ENCODE assay signal across 25 cellular contexts in the genomic region with DNA sequence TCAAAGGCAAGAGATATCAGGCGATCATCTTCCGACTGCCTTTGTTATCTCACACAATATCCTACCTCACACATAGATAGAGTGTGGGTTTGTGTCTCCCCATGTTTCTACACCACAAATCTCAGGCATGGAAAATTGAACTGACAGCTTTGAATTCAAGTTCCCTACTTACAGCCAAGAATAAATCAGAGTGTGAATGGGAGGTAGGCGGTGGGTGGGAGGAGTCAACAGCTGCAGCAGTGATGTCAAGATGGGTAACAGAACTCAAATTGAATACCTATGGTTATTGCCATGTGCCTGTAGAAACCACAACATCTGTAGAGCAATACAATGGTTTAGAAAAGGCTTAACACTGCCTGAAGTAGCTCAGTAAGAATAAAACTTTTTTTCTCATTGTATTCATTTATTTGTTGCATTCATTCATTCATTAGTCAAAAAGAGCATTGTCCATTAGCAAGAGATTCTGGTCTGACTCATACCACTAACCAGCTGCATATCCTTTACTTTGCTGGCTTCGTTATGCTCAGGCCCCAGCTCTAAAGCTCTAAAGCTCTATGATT.
"Had no signal": no experiment of that assay in that cellular context is flagged by ENCODE, and none has a peak within 500 bp of the region (broad histone marks: within the 10 kb centered on the region; RNA-seq: fewer than 3 reads in every experiment).

No MANE protein-coding gene starts in this region.

- H3K27me3 ChIP-seq: brain microvascular endothelial cell, esophagus muscularis mucosa, foreskin keratinocyte, right lobe of liver, suprapubic skin, tibial artery, upper lobe of right lung had no signal

- DNase-seq: activated CD4-positive, alpha-beta T cell treated with anti-CD3 and anti-CD28 coated beads for 4 hours; activated CD4-positive, alpha-beta T cell treated with anti-CD3 and anti-CD28 coated beads, Interleukin-2, amount 50 U/mL, for 4 hours; activated naive CD4-positive, alpha-beta T cell; activated T-cell treated with anti-CD3 and anti-CD28 coated beads for 4 hours; activated T-cell treated with anti-CD3 and anti-CD28 coated beads, Interleukin-2, amount 50 U/mL, for 72 hours; brain microvascular endothelial cell; endodermal cell; foreskin keratinocyte; islet precursor cell; left cardiac atrium; left ventricle myocardium superior; mucosa of descending colon; right lobe of liver; stimulated activated CD4-positive, alpha-beta T cell treated with anti-CD3 and anti-CD28 coated beads, Interleukin-4, amount 100 ng/mL, for 24 hours; stimulated activated naive CD8-positive, alpha-beta T cell treated with anti-CD3 and anti-CD28 coated beads, Interleukin-15, amount 100 ng/mL, for 72 hours; T-helper 9 cell; tibial artery; upper lobe of right lung had no signal

- H3K27ac ChIP-seq: brain microvascular endothelial cell, esophagus muscularis mucosa, foreskin keratinocyte, right lobe of liver, suprapubic skin, tibial artery, upper lobe of right lung, VCaP had no signal

- H3K9me3 ChIP-seq: esophagus muscularis mucosa, mucosa of descending colon, right lobe of liver, suprapubic skin, tibial artery, upper lobe of right lung had no signal

- H3K4me3 Mint-ChIP-seq: activated naive CD8-positive, alpha-beta T cell; activated T-cell treated with anti-CD3 and anti-CD28 coated beads, Interleukin-2, amount 50 U/mL, for 72 hours; endodermal cell; nephron; stimulated activated memory B cell treated with anti-CD40 and anti-IgM and Interleukin-4, amounts not matched to agents 10 μg/mL and 1 μg/mL and 100 μg/mL, for 72 hours; stimulated activated naive CD8-positive, alpha-beta T cell treated with anti-CD3 and anti-CD28 coated beads, Interleukin-15, amount 100 ng/mL, for 72 hours; T-helper 1 cell treated with Interleukin-12 subunit alpha and Interleukin-12 subunit beta and Interleukin-4 antibody, amounts not matched to agents 30 μg/mL and 1 μg/mL, for 36 hours had no signal

- H3K27me3 Mint-ChIP-seq: activated naive CD8-positive, alpha-beta T cell; stimulated activated memory B cell treated with anti-CD40 and anti-IgM and Interleukin-4, amounts not matched to agents 10 μg/mL and 1 μg/mL and 100 μg/mL, for 72 hours; stimulated activated naive CD8-positive, alpha-beta T cell treated with anti-CD3 and anti-CD28 coated beads, Interleukin-15, amount 100 ng/mL, for 72 hours had no signal

- H3K4me3 ChIP-seq: esophagus muscularis mucosa, mucosa of descending colon, right lobe of liver, suprapubic skin, tibial artery, upper lobe of right lung had no signal

- H3K9me3 Mint-ChIP-seq: activated T-cell treated with anti-CD3 and anti-CD28 coated beads, Interleukin-2, amount 50 U/mL, for 72 hours; endodermal cell; nephron; stimulated activated memory B cell treated with anti-CD40 and anti-IgM and Interleukin-4, amounts not matched to agents 10 μg/mL and 1 μg/mL and 100 μg/mL, for 72 hours; T-helper 1 cell treated with Interleukin-12 subunit alpha and Interleukin-12 subunit beta and Interleukin-4 antibody, amounts not matched to agents 30 μg/mL and 1 μg/mL, for 36 hours had no signal

- H3K4me1 ChIP-seq: esophagus muscularis mucosa, foreskin keratinocyte, right lobe of liver, suprapubic skin, tibial artery, upper lobe of right lung had no signal

- H3K27ac Mint-ChIP-seq: activated naive CD8-positive, alpha-beta T cell; activated T-cell treated with anti-CD3 and anti-CD28 coated beads, Interleukin-2, amount 50 U/mL, for 72 hours; endodermal cell; nephron; stimulated activated memory B cell treated with anti-CD40 and anti-IgM and Interleukin-4, amounts not matched to agents 10 μg/mL and 1 μg/mL and 100 μg/mL, for 72 hours; stimulated activated naive CD8-positive, alpha-beta T cell treated with anti-CD3 and anti-CD28 coated beads, Interleukin-15, amount 100 ng/mL, for 72 hours; T-helper 1 cell treated with Interleukin-12 subunit alpha and Interleukin-12 subunit beta and Interleukin-4 antibody, amounts not matched to agents 30 μg/mL and 1 μg/mL, for 36 hours had no signal

- ATAC-seq: foreskin keratinocyte; left cardiac atrium; left ventricle myocardium superior; mucosa of descending colon; right lobe of liver; stimulated activated memory B cell treated with anti-CD40 and anti-IgM and Interleukin-4, amounts not matched to agents 10 μg/mL and 1 μg/mL and 100 μg/mL, for 72 hours; stimulated activated naive CD8-positive, alpha-beta T cell treated with anti-CD3 and anti-CD28 coated beads, Interleukin-15, amount 100 ng/mL, for 72 hours; upper lobe of right lung had no signal

- H3K36me3 ChIP-seq: brain microvascular endothelial cell, esophagus muscularis mucosa, right lobe of liver, suprapubic skin, tibial artery, upper lobe of right lung had no signal

- H3K36me3 Mint-ChIP-seq: stimulated activated memory B cell treated with anti-CD40 and anti-IgM and Interleukin-4, amounts not matched to agents 10 μg/mL and 1 μg/mL and 100 μg/mL, for 72 hours had no signal
